Comparison of ENCODE assay signal across 21 cellular contexts in genomic region chr2:118251427-118251826, GRCh38.
DNase-seq lines count a peak whose midpoint lies in the region; ATAC-seq and TF ChIP-seq lines count a peak whose summit lies in the region.
"Had no signal": no experiment of that assay in that cellular context is flagged by ENCODE, and none has a peak within 500 bp of the region (broad histone marks: within the 10 kb centered on the region; RNA-seq: fewer than 3 reads in every experiment).

No MANE protein-coding gene starts in this region.

- no peaks in the 10 kb centered on the region for H3K27me3 Mint-ChIP-seq in neural progenitor cell (ENCODE audit: insufficient read depth, low read depth)
- peaks cover 35% of the 10 kb centered on the region for H3K27me3 Mint-ChIP-seq in CD4-positive, alpha-beta T cell

- H3K9me3 Mint-ChIP-seq in neural progenitor cell = no peaks in the 10 kb centered on the region
- H3K9me3 Mint-ChIP-seq in CD4-positive, alpha-beta T cell = no peaks in the 10 kb centered on the region
- H3K9me3 Mint-ChIP-seq: central memory CD8-positive, alpha-beta T cell; stimulated activated naive CD8-positive, alpha-beta T cell treated with anti-CD3 and anti-CD28 coated beads, Interleukin-15, Interleukin-2, amounts not matched to agents 100 ng/mL and 50 ng/mL, for 24 hours had no signal

- TF ChIP-seq CTCF in HFF-Myc (IDR thresholded peaks at IDR 0.05; ENCODE audit: low read depth, low read length, missing control alignments) (no peak), neural progenitor cell (IDR thresholded peaks at IDR 0.05) (no peak)
- no peak for TF ChIP-seq CTCF in CD4-positive, alpha-beta T cell (IDR thresholded peaks at IDR 0.05)

- intact Hi-C loops in posterior cingulate gyrus (cut with DNase I) = no loop called here
- intact Hi-C loops in CD4-positive, alpha-beta T cell (cut with DNase I, micrococcal nuclease) = no loop called here

- POLR2A ChIA-PET in CD4-positive, alpha-beta T cell (lab: Charles Lee) = no interaction called here

- H3K36me3 Mint-ChIP-seq in neural progenitor cell = peaks cover under 1% of the 10 kb centered on the region
- H3K36me3 Mint-ChIP-seq in CD4-positive, alpha-beta T cell (ENCODE audit: low read depth) = no peaks in the 10 kb centered on the region
- H3K36me3 Mint-ChIP-seq: naive B cell had no signal

- peaks cover 41% of the 10 kb centered on the region for H3K4me1 ChIP-seq in neural progenitor cell
- H3K4me1 ChIP-seq: HAP-1, tibial nerve had no signal

- no peaks in the 10 kb centered on the region for H3K79me2 ChIP-seq in neural progenitor cell (ENCODE audit: low read depth)

- peaks cover 20% of the 10 kb centered on the region for H3F3A ChIP-seq in neural progenitor cell (ENCODE audit: low read depth)

- peak; percentile 81 for DNase-seq in AG20443 (ENCODE audit: low spot score)
- DNase-seq in HFF-Myc (ENCODE audit: extremely low read depth, low read depth) = peak; percentile 38
- no peak for DNase-seq in epithelial cell of prostate (ENCODE audit: low read depth, low spot score)
- DNase-seq in neural progenitor cell (ENCODE audit: low spot score) = peak; percentile 58
- DNase-seq in stimulated activated CD4-positive, alpha-beta T cell treated with anti-CD3 and anti-CD28 coated beads, Interleukin-12 subunit alpha, Interleukin-12 subunit beta, amount 100 ng/mL, for 4 hours = no peak
- DNase-seq in posterior cingulate gyrus = no peak
- DNase-seq in OCI-M2 (lab: John Stamatoyannopoulos, UW; ENCODE audit: unreplicated experiment) = no peak
- no peak for DNase-seq in CD4-positive, alpha-beta T cell
- DNase-seq: activated CD4-positive, alpha-beta T cell treated with anti-CD3 and anti-CD28 coated beads for 48 hours; activated gamma-delta T cell treated with Interleukin-2 at 50 U/mL for 16 hours; amniotic stem cell; C1 segment of cervical spinal cord; naive B cell; NCI-H1694 treated with DMSO at 0.1 percent for 48 hours; NCI-H226; ovary had no signal

- H3K4me2 ChIP-seq in neural progenitor cell = no peak overlapping the region

- H3K27ac Mint-ChIP-seq in neural progenitor cell = no peak overlapping the region
- no peak overlapping the region for H3K27ac Mint-ChIP-seq in CD4-positive, alpha-beta T cell
- H3K27ac Mint-ChIP-seq: naive B cell; stimulated activated naive CD8-positive, alpha-beta T cell treated with anti-CD3 and anti-CD28 coated beads, Interleukin-15, Interleukin-2, amounts not matched to agents 100 ng/mL and 50 ng/mL, for 24 hours had no signal

- peak overlapping the region; percentile 94 for H3K27ac ChIP-seq in epithelial cell of prostate
- no peak overlapping the region for H3K27ac ChIP-seq in neural progenitor cell
- H3K27ac ChIP-seq in CD4-positive, alpha-beta T cell (ENCODE audit: low read depth, low read length) = no peak overlapping the region
- H3K27ac ChIP-seq: ovary, tibial nerve had no signal

- peaks cover 9% of the 10 kb centered on the region for H4K20me1 ChIP-seq in neural progenitor cell (ENCODE audit: low read depth)

- ATAC-seq in CD4-positive, alpha-beta T cell (ENCODE audit: poor library complexity) = no peak
- ATAC-seq: GM12878 had no signal

- H3K36me3 ChIP-seq in neural progenitor cell = no peaks in the 10 kb centered on the region
- H3K36me3 ChIP-seq: HAP-1, ovary, tibial nerve had no signal

- H3K4me3 Mint-ChIP-seq in neural progenitor cell = no peak overlapping the region
- H3K4me3 Mint-ChIP-seq in CD4-positive, alpha-beta T cell = no peak overlapping the region
- H3K4me3 Mint-ChIP-seq: central memory CD8-positive, alpha-beta T cell; naive B cell; stimulated activated naive CD8-positive, alpha-beta T cell treated with anti-CD3 and anti-CD28 coated beads, Interleukin-15, Interleukin-2, amounts not matched to agents 100 ng/mL and 50 ng/mL, for 24 hours had no signal

- CTCF ChIA-PET in CD4-positive, alpha-beta T cell (lab: Charles Lee) = no interaction called here

- H3K9ac ChIP-seq in neural progenitor cell = no peak overlapping the region

- no peaks in the 10 kb centered on the region for H3K9me3 ChIP-seq in neural progenitor cell (ENCODE audit: low read depth)
- H3K9me3 ChIP-seq in CD4-positive, alpha-beta T cell (ENCODE audit: control insufficient read depth, low read length) = no peaks in the 10 kb centered on the region
- H3K9me3 ChIP-seq: HAP-1, ovary, tibial nerve had no signal

- no peak overlapping the region for H2AFZ ChIP-seq in neural progenitor cell (replicated peaks)

- H3K27me3 ChIP-seq in neural progenitor cell = no peaks in the 10 kb centered on the region
- H3K27me3 ChIP-seq in CD4-positive, alpha-beta T cell (ENCODE audit: control insufficient read depth, insufficient read depth, low read length) = peaks cover 11% of the 10 kb centered on the region
- H3K27me3 ChIP-seq: ovary, tibial nerve had no signal

- no peak overlapping the region for H3K4me3 ChIP-seq in HFF-Myc (replicated peaks; ENCODE audit: low read depth, low read length)
- H3K4me3 ChIP-seq in neural progenitor cell = no peak overlapping the region
- H3K4me3 ChIP-seq: GM12878, HAP-1, ovary, tibial nerve had no signal

- peaks cover 75% of the 10 kb centered on the region for H3K4me1 Mint-ChIP-seq in neural progenitor cell
- H3K4me1 Mint-ChIP-seq in CD4-positive, alpha-beta T cell (ENCODE audit: low read depth) = no peaks in the 10 kb centered on the region
- H3K4me1 Mint-ChIP-seq: central memory CD8-positive, alpha-beta T cell; naive B cell had no signal

Comparison
In these comparisons a context has a peak if more than half of its experiments do, and no peak if none do; other contexts are left out.
1. DNase-seq: peak in AG20443 (single experiment), HFF-Myc (single experiment) and neural progenitor cell (single experiment); none in epithelial cell of prostate (single experiment), stimulated activated CD4-positive, alpha-beta T cell treated with anti-CD3 and anti-CD28 coated beads, Interleukin-12 subunit alpha, Interleukin-12 subunit beta, amount 100 ng/mL, for 4 hours (single experiment), posterior cingulate gyrus (0 of 10), OCI-M2 (single experiment) and CD4-positive, alpha-beta T cell (0 of 10).